ENCODE assay signal across 21 cellular contexts in genomic region chr13:110208116-110208515, GRCh38.
DNase-seq lines count a peak whose midpoint lies in the region; ATAC-seq and TF ChIP-seq lines count a peak whose summit lies in the region.
"Had no signal": no experiment of that assay in that cellular context is flagged by ENCODE, and none has a peak within 500 bp of the region (broad histone marks: within the 10 kb centered on the region; RNA-seq: fewer than 3 reads in every experiment).

No MANE protein-coding gene starts in this region.

- H3K36me3 Mint-ChIP-seq in progenitor cell of endocrine pancreas (ENCODE audit: insufficient read depth): peaks cover 11% of the 10 kb centered on the region
- H3K36me3 Mint-ChIP-seq: CD4-positive, CD25-positive, alpha-beta regulatory T cell had no signal

- H3K4me1 Mint-ChIP-seq in progenitor cell of endocrine pancreas (ENCODE audit: low read depth): peaks cover 1% of the 10 kb centered on the region
- H3K4me1 Mint-ChIP-seq: CD4-positive, CD25-positive, alpha-beta regulatory T cell had no signal

- H3K36me3 ChIP-seq in upper lobe of right lung (peaks cover 73% of the 10 kb centered on the region), ovary (peaks cover 2% of the 10 kb centered on the region), thyroid gland (peaks cover 41 to 51% of the 10 kb centered on the region in 2 donors)
- H3K36me3 ChIP-seq: BLaER1, MG63 had no signal

- H3K9me3 Mint-ChIP-seq in progenitor cell of endocrine pancreas (ENCODE audit: low read depth): peaks cover under 1% of the 10 kb centered on the region

- no peaks in the 10 kb centered on the region for H3K27me3 Mint-ChIP-seq in progenitor cell of endocrine pancreas

- H3K4me3 ChIP-seq in upper lobe of right lung (no peak overlapping the region), ovary (no peak overlapping the region), thyroid gland (replicated peaks in 1 of 3) (no peak overlapping the region)
- H3K4me3 ChIP-seq: BLaER1, MG63 had no signal

- DNase-seq in left ventricle myocardium superior (no peak), left cardiac atrium (no peak), progenitor cell of endocrine pancreas (ENCODE audit: low spot score, unreplicated experiment) (no peak), upper lobe of right lung (no peak), ovary (no peak), thyroid gland (no peak)
- DNase-seq: CD4-positive, CD25-positive, alpha-beta regulatory T cell; DMS153; HCEC 1CT; IMR-90; KG1; MG63; NCI-H1694 treated with DMSO at 0.1 percent for 48 hours; NCI-H2081; NCI-H2227 treated with DMSO at 0.1 percent for 48 hours; NCI-H510A; NCI-H69; RPMI8226; SHP77 had no signal

- TF ChIP-seq POLR2A in ovary (IDR thresholded peaks at IDR 0.05): no peak
- TF ChIP-seq POLR2A in thyroid gland (IDR thresholded peaks at IDR 0.05): no peak

- H3K4me1 ChIP-seq in upper lobe of right lung (no peaks in the 10 kb centered on the region), ovary (ENCODE audit: insufficient read depth) (no peaks in the 10 kb centered on the region), thyroid gland (no peaks in the 10 kb centered on the region)

- H3K27ac Mint-ChIP-seq in progenitor cell of endocrine pancreas: peak overlapping the region; percentile 67
- H3K27ac Mint-ChIP-seq: CD4-positive, CD25-positive, alpha-beta regulatory T cell had no signal

- TF ChIP-seq EP300 in ovary (IDR thresholded peaks at IDR 0.05): no peak

- H3K27ac ChIP-seq in upper lobe of right lung: no peak overlapping the region
- H3K27ac ChIP-seq in ovary: no peak overlapping the region
- H3K27ac ChIP-seq in thyroid gland: no peak overlapping the region
- H3K27ac ChIP-seq: BLaER1 had no signal

- peak; percentile 20 for ATAC-seq in left ventricle myocardium superior
- ATAC-seq in left cardiac atrium: no peak
- ATAC-seq in esophagus mucosa: peak; percentile 18
- peak; percentile 41 for ATAC-seq in upper lobe of right lung

- TF ChIP-seq CTCF in progenitor cell of endocrine pancreas (IDR thresholded peaks at IDR 0.05; ENCODE audit: unreplicated experiment): no peak
- TF ChIP-seq CTCF in upper lobe of right lung (IDR thresholded peaks at IDR 0.05): no peak
- TF ChIP-seq CTCF in ovary (IDR thresholded peaks at IDR 0.05): no peak
- TF ChIP-seq CTCF in thyroid gland (IDR thresholded peaks at IDR 0.05): no peak

- no peak overlapping the region for H3K4me3 Mint-ChIP-seq in progenitor cell of endocrine pancreas (ENCODE audit: low read depth)
- H3K4me3 Mint-ChIP-seq: CD4-positive, CD25-positive, alpha-beta regulatory T cell had no signal

- no peaks in the 10 kb centered on the region for H3K27me3 ChIP-seq in upper lobe of right lung
- H3K27me3 ChIP-seq in ovary: no peaks in the 10 kb centered on the region
- H3K27me3 ChIP-seq in thyroid gland: no peaks in the 10 kb centered on the region
- H3K27me3 ChIP-seq: BLaER1, MG63 had no signal

- intact Hi-C loops in left ventricle myocardium superior (cut with micrococcal nuclease) (no loop called here), left cardiac atrium (cut with DNase I) (no loop called here), upper lobe of right lung (cut with DNase I) (no loop called here), ovary (cut with DNase I) (loop anchor here in 1 of 4 donors (5.0 kb wide), 1 partner anchor 699 kb away; no protein-coding TSS in a partner anchor), thyroid gland (cut with DNase I) (no loop called here)

- WGBS in ovary, 3 donors: 95 to 96% (median 96%) methylated on average over 10 of the region's 10 CpGs
- WGBS in thyroid gland, 2 donors: 92 to 93% methylated on average over 5 to 10 of the region's 10 CpGs

- H3K9me3 ChIP-seq in upper lobe of right lung: no peaks in the 10 kb centered on the region
- H3K9me3 ChIP-seq in ovary: no peaks in the 10 kb centered on the region
- no peaks in the 10 kb centered on the region for H3K9me3 ChIP-seq in thyroid gland
- H3K9me3 ChIP-seq: BLaER1, MG63 had no signal

Comparison
In these comparisons a context has a peak if more than half of its experiments do, and no peak if none do; other contexts are left out.
1. ATAC-seq: peak in left ventricle myocardium superior (single experiment), esophagus mucosa (single experiment) and upper lobe of right lung (single experiment); none in left cardiac atrium (0 of 2).